In the genomic region with DNA sequence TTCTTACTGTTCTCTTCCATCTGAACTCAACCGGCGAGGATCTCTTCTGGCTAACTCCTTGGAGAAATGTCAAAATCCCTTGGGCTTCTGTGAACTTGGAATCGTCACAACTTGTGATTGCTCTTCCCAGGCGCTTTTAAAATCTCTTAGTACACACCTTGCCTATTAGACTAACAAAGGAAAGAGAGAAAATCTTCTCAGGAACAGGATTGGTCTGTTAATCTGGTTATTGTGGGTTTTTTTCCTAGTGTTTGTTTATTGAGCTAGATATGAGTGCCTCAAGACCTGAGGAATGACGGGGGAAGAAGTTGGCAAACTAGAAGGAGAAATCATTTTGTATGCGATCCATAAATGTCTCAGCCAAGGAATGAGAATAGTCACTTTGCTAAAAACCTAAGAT, we compare ENCODE assay signal across 34 cellular contexts. TPM values are rescaled to one million over a fixed set of nuclear protein-coding genes. Genes with fewer than 3 reads are reported as not detected.
"Had no signal": no experiment of that assay in that cellular context is flagged by ENCODE, and none has a peak within 500 bp of the region (broad histone marks: within the 10 kb centered on the region; RNA-seq: fewer than 3 reads in every experiment).

ATP13A5 (minus strand) TSS at position 48 of the 400 bp plus-strand sequence; CDS start at position 20, 28 bp downstream.

- H3K36me3 ChIP-seq: WERI-Rb-1 had no signal

- H3K27ac Mint-ChIP-seq: activated CD4-positive, alpha-beta memory T cell treated with anti-CD3 and anti-CD28 coated beads, Interleukin-2, amount 10 ng/mL, durations not matched to agents 7 days and 5 days; activated CD8-positive, alpha-beta memory T cell treated with anti-CD3 and anti-CD28 coated beads, Interleukin-2, amount 10 ng/mL, durations not matched to agents 7 days and 5 days; activated naive CD4-positive, alpha-beta T cell treated with anti-CD3 and anti-CD28 coated beads, Interleukin-2, amount 10 ng/mL, durations not matched to agents 7 days and 5 days; activated naive CD8-positive, alpha-beta T cell; activated naive CD8-positive, alpha-beta T cell treated with anti-CD3 and anti-CD28 coated beads, Interleukin-2, amount 50 U/mL, for 24 hours had no signal

- DNase-seq: activated CD4-positive, alpha-beta memory T cell treated with anti-CD3 and anti-CD28 coated beads, Interleukin-2, amount 10 ng/mL, durations not matched to agents 7 days and 5 days; activated CD4-positive, alpha-beta T cell treated with anti-CD3 and anti-CD28 coated beads for 1 hour; activated CD4-positive, alpha-beta T cell treated with anti-CD3 and anti-CD28 coated beads for 48 hours; activated CD4-positive, CD25-positive, alpha-beta regulatory T cell; activated CD8-positive, alpha-beta memory T cell treated with anti-CD3 and anti-CD28 coated beads for 24 hours; activated CD8-positive, alpha-beta memory T cell treated with anti-CD3 and anti-CD28 coated beads, Interleukin-2, amount 10 ng/mL, durations not matched to agents 7 days and 5 days; activated CD8-positive, alpha-beta memory T cell treated with anti-CD3 and anti-CD28 coated beads, Interleukin-2, amount 50 U/mL, for 48 hours; activated effector memory CD4-positive, alpha-beta T cell treated with Interleukin-2 at 50 U/mL for 16 hours; activated naive CD4-positive, alpha-beta T cell treated with anti-CD3 and anti-CD28 coated beads, Interleukin-2, amount 10 ng/mL, durations not matched to agents 7 days and 5 days; activated naive CD8-positive, alpha-beta T cell treated with anti-CD3 and anti-CD28 coated beads, Interleukin-2, amount 50 U/mL, for 24 hours; activated T-cell treated with anti-CD3 and anti-CD28 coated beads, Interleukin-2, amount 50 U/mL, for 48 hours; anterior cingulate cortex; MM.1S; NCI-H1092 treated with DMSO at 0.1 percent for 48 hours; NCI-H146; NCI-H187; NCI-H2029 treated with DMSO at 0.1 percent for 48 hours; NCI-H2107; NCI-H2171; NCI-H510A; NCI-H526 treated with DMSO at 0.1 percent for 48 hours; NCI-H774; SHP77; SW 1271; T-helper 1 cell; T1000; WERI-Rb-1 had no signal

- H3K4me1 Mint-ChIP-seq: activated CD4-positive, alpha-beta memory T cell treated with anti-CD3 and anti-CD28 coated beads, Interleukin-2, amount 10 ng/mL, durations not matched to agents 7 days and 5 days; activated naive CD4-positive, alpha-beta T cell treated with anti-CD3 and anti-CD28 coated beads, Interleukin-2, amount 10 ng/mL, durations not matched to agents 7 days and 5 days; activated naive CD8-positive, alpha-beta T cell treated with anti-CD3 and anti-CD28 coated beads, Interleukin-2, amount 50 U/mL, for 24 hours had no signal

- H3K36me3 Mint-ChIP-seq: activated CD8-positive, alpha-beta memory T cell treated with anti-CD3 and anti-CD28 coated beads, Interleukin-2, amount 10 ng/mL, durations not matched to agents 7 days and 5 days; activated naive CD4-positive, alpha-beta T cell treated with anti-CD3 and anti-CD28 coated beads, Interleukin-2, amount 10 ng/mL, durations not matched to agents 7 days and 5 days; activated naive CD8-positive, alpha-beta T cell had no signal

- H3K4me2 ChIP-seq: KMS-11 had no signal

- H3K4me3 Mint-ChIP-seq: activated CD4-positive, alpha-beta memory T cell treated with anti-CD3 and anti-CD28 coated beads, Interleukin-2, amount 10 ng/mL, durations not matched to agents 7 days and 5 days; activated CD8-positive, alpha-beta memory T cell treated with anti-CD3 and anti-CD28 coated beads, Interleukin-2, amount 10 ng/mL, durations not matched to agents 7 days and 5 days; activated naive CD4-positive, alpha-beta T cell treated with anti-CD3 and anti-CD28 coated beads, Interleukin-2, amount 10 ng/mL, durations not matched to agents 7 days and 5 days; activated naive CD8-positive, alpha-beta T cell; activated naive CD8-positive, alpha-beta T cell treated with anti-CD3 and anti-CD28 coated beads, Interleukin-2, amount 50 U/mL, for 24 hours had no signal

- H3K27ac ChIP-seq: KMS-11, WERI-Rb-1 had no signal

- H3K9me3 Mint-ChIP-seq: activated CD4-positive, alpha-beta memory T cell treated with anti-CD3 and anti-CD28 coated beads, Interleukin-2, amount 10 ng/mL, durations not matched to agents 7 days and 5 days; activated naive CD4-positive, alpha-beta T cell treated with anti-CD3 and anti-CD28 coated beads, Interleukin-2, amount 10 ng/mL, durations not matched to agents 7 days and 5 days; activated naive CD8-positive, alpha-beta T cell treated with anti-CD3 and anti-CD28 coated beads, Interleukin-2, amount 50 U/mL, for 24 hours had no signal

- ATAC-seq: activated CD8-positive, alpha-beta memory T cell treated with anti-CD3 and anti-CD28 coated beads, Interleukin-2, amount 10 ng/mL, durations not matched to agents 7 days and 5 days; activated naive CD8-positive, alpha-beta T cell treated with anti-CD3 and anti-CD28 coated beads, Interleukin-2, amount 50 U/mL, for 24 hours; Panc1 had no signal

- H3K9ac ChIP-seq: KMS-11 had no signal

RNA-seq across cellular contexts. Expression of gene ATP13A5, which starts in this region (rescaled TPM):
- total RNA-seq: activated CD4-positive, alpha-beta memory T cell treated with anti-CD3 and anti-CD28 coated beads, Interleukin-2, amount 10 ng/mL, durations not matched to agents 7 days and 5 days; activated CD8-positive, alpha-beta memory T cell treated with anti-CD3 and anti-CD28 coated beads, Interleukin-2, amount 10 ng/mL, durations not matched to agents 7 days and 5 days; cardiac septum; LHCN-M2; RPMI7951; T-helper 2 cell treated with Interferon-gamma antibody and Interleukin-4, amounts not matched to agents 100 ng/mL and 5 ng/mL, for 36 hours had no signal
